8 cellular contexts compared by ENCODE assay signal in genomic region chr7:100099452-100099851, GRCh38. TPM values are rescaled to one million over a fixed set of nuclear protein-coding genes. Genes with fewer than 3 reads are reported as not detected.
DNase-seq lines count a peak whose midpoint lies in the region; TF ChIP-seq lines count a peak whose summit lies in the region.

No MANE protein-coding gene starts in this region.

- TF ChIP-seq RAD21 in neural cell (conservative IDR thresholded peaks at IDR 0.05) = no peak

- TF ChIP-seq CTCF in C4-2B (conservative IDR thresholded peaks at IDR 0.05) (no peak), coronary artery (IDR thresholded peaks at IDR 0.05) (no peak), neural cell (IDR thresholded peaks at IDR 0.05; ENCODE audit: poor library complexity, severe bottlenecking) (no peak)

- peak overlapping the region; percentile 97 for H3K27ac ChIP-seq in C4-2B
- peak overlapping the region; percentile 82 to 97 for H3K27ac ChIP-seq in coronary artery
- H3K27ac ChIP-seq in neural cell (ENCODE audit: low read length) = peak overlapping the region; percentile 95

- H3K4me3 ChIP-seq in MG63 (peak overlapping the region; percentile 84), coronary artery (peak overlapping the region; percentile 82), neural cell (ENCODE audit: low read length) (peak overlapping the region; percentile 78)

- H3K9me2 ChIP-seq in neural cell (ENCODE audit: insufficient read depth, low read length) = no peaks in the 10 kb centered on the region

- H3F3A ChIP-seq in neural cell (ENCODE audit: insufficient read depth, low read length, poor library complexity, severe bottlenecking) = no peaks in the 10 kb centered on the region

- no peaks in the 10 kb centered on the region for H3K9me3 ChIP-seq in MG63
- no peaks in the 10 kb centered on the region for H3K9me3 ChIP-seq in neural cell (ENCODE audit: low read length)

- DNase-seq in MG63 (no peak), coronary artery (ENCODE audit: low spot score) (no peak), C1 segment of cervical spinal cord (lab: John Stamatoyannopoulos, UW) (no peak), NCI-H1694 (lab: John Stamatoyannopoulos, UW) (no peak), NCI-H748 treated with DMSO at 0.1 percent for 48 hours (lab: John Stamatoyannopoulos, UW) (no peak), SKM-1 treated with dmso at 0.1 percent for 144 hours (lab: John Stamatoyannopoulos, UW; ENCODE audit: unreplicated experiment) (no peak)

- peak overlapping the region; percentile 93 for H3K9ac ChIP-seq in neural cell (ENCODE audit: low read length)

- H4K20me1 ChIP-seq in neural cell (ENCODE audit: insufficient read depth) = no peaks in the 10 kb centered on the region

- peaks cover 26% of the 10 kb centered on the region for H3K79me2 ChIP-seq in neural cell (replicated peaks; ENCODE audit: insufficient read depth, low read length)

- TF ChIP-seq EP300 in neural cell (conservative IDR thresholded peaks at IDR 0.05; ENCODE audit: poor library complexity, severe bottlenecking) = no peak

- H3K27me3 ChIP-seq in MG63 (no peaks in the 10 kb centered on the region), neural cell (ENCODE audit: insufficient read depth, low read depth, low read length) (no peaks in the 10 kb centered on the region)

- peaks cover 53% of the 10 kb centered on the region for H3K36me3 ChIP-seq in MG63
- peaks cover 14% of the 10 kb centered on the region for H3K36me3 ChIP-seq in neural cell (ENCODE audit: insufficient read depth, low read length)

- H2AFZ ChIP-seq in neural cell (ENCODE audit: low read depth, low read length) = no peak overlapping the region

- peak overlapping the region; percentile 81 for H3K4me2 ChIP-seq in neural cell (ENCODE audit: low read length)

TF ChIP-seq in neural cell, 6 proteins besides CTCF, POLR2A, EP300 and RAD21:
- no peak for TF ChIP-seq TAF1 (IDR thresholded peaks at IDR 0.05; ENCODE audit: low read depth)
- no peak for TF ChIP-seq MXI1 (conservative IDR thresholded peaks at IDR 0.05; ENCODE audit: poor library complexity, severe bottlenecking)

RNA-seq across cellular contexts. Expression of gene MCM7, which starts 1.7 kb away (rescaled TPM):
- total RNA-seq in MG63 (2014; rRNA removed; shearing (Covaris generic); ENCODE audit: low replicate concordance) = 121 and 191 TPM in 2 replicates
- 118 and 146 TPM in 2 replicates for polyA plus RNA-seq in neural cell
- 57.9 and 65.0 TPM in 2 replicates for polyA minus RNA-seq in neural cell

RNA-seq across cellular contexts. Expression of gene AP4M1, which starts 2.0 kb away (rescaled TPM):
- total RNA-seq in MG63 (2014; rRNA removed; shearing (Covaris generic); ENCODE audit: low replicate concordance) = 16.8 and 28.4 TPM in 2 replicates
- polyA plus RNA-seq in neural cell = 78.9 and 100 TPM in 2 replicates
- 34.3 and 35.2 TPM in 2 replicates for polyA minus RNA-seq in neural cell

RNA-seq across cellular contexts. Expression of gene COPS6, which starts 10.7 kb away (rescaled TPM):
- 58.3 and 78.2 TPM in 2 replicates for total RNA-seq in MG63 (2014; rRNA removed; shearing (Covaris generic); ENCODE audit: low replicate concordance)
- polyA plus RNA-seq in neural cell = 57.1 and 89.2 TPM in 2 replicates
- 29.9 and 38.2 TPM in 2 replicates for polyA minus RNA-seq in neural cell

RNA-seq across cellular contexts. Expression of gene ZNF3, which starts 17.9 kb away (rescaled TPM):
- 11.0 and 39.4 TPM in 2 replicates for total RNA-seq in MG63 (2014; rRNA removed; shearing (Covaris generic); ENCODE audit: low replicate concordance)
- polyA plus RNA-seq in neural cell = 57.2 and 71.2 TPM in 2 replicates
- polyA minus RNA-seq in neural cell = 79.6 and 80.0 TPM in 2 replicates

RNA-seq across cellular contexts. Expression of gene TAF6, which starts 19.7 kb away (rescaled TPM):
- 10.8 and 30.6 TPM in 2 replicates for total RNA-seq in MG63 (2014; rRNA removed; shearing (Covaris generic); ENCODE audit: low replicate concordance)
- 23.4 and 40.3 TPM in 2 replicates for polyA plus RNA-seq in neural cell
- 35.7 and 36.3 TPM in 2 replicates for polyA minus RNA-seq in neural cell
